26 cellular contexts compared by ENCODE assay signal in genomic region chr6:163655217-163656121, GRCh38.
DNase-seq lines count a peak whose midpoint lies in the region; ATAC-seq, FAIRE-seq and TF ChIP-seq lines count a peak whose summit lies in the region.
"Had no signal": no experiment of that assay in that cellular context is flagged by ENCODE, and none has a peak within 500 bp of the region (broad histone marks: within the 10 kb centered on the region; RNA-seq: fewer than 3 reads in every experiment).

No MANE protein-coding gene starts in this region.

- no TSS peak for BruUV-seq in GM12878 (replicated peaks; lab: Mats Ljungman, UMichigan)

- WGBS in GM12878 (ENCODE audit: insufficient coverage, insufficient replicate concordance, low lambda C conversion rate, missing lambda C conversion rate), result 21% methylated on average over 7 of the region's 7 CpGs

- RAD21 ChIA-PET in GM12878 (lab: Charles Lee; ENCODE audit: unreplicated experiment), result no interaction called here

- no peak overlapping the region for H3K4me3 ChIP-seq in GM06990 (replicated peaks; ENCODE audit: low read depth, low read length)
- no peak overlapping the region for H3K4me3 ChIP-seq in GM12878
- H3K4me3 ChIP-seq: BLaER1 treated with 17β-estradiol and CSF1 and Interleukin-3, amounts not matched to agents 10 nM and 100 nM; esophagus muscularis mucosa; gastroesophageal sphincter; SK-N-MC; stomach; vagina had no signal

- CTCF ChIA-PET in GM12878 (lab: Yijun Ruan, JAX), result no interaction called here

- TF ChIP-seq CTCF in GM06990 (IDR thresholded peaks at IDR 0.05; ENCODE audit: insufficient read depth, low read length, poor library complexity, severe bottlenecking), result peak; percentile 25
- TF ChIP-seq CTCF in GM12878 (IDR thresholded peaks at IDR 0.05 in 2 of 3, conservative IDR thresholded peaks at IDR 0.05 in 1 of 3; ENCODE audit: control insufficient read depth in 2 of 3, extremely low read depth in 1 of 3, insufficient read depth in 1 of 3, low read depth in 3 of 3, low read length in 3 of 3), result peak; percentile 15 to 29 (median 21); a peak in 3 of 6 replicates

- no peak for TF ChIP-seq EP300 in GM12878 (IDR thresholded peaks at IDR 0.05; ENCODE audit: borderline replicate concordance in 1 of 2, control insufficient read depth in 1 of 2, low read depth in 2 of 2, low read length in 2 of 2)

- no peak for DNase-seq in GM06990 (ENCODE audit: extremely low read depth, insufficient read length)
- DNase-seq in GM12878 (ENCODE audit: low read depth, low spot score), result no peak
- no peak for DNase-seq in stimulated activated naive CD4-positive, alpha-beta T cell (lab: John Stamatoyannopoulos, UW)
- DNase-seq in NCI-H510A treated with DMSO at 0.1 percent for 48 hours (lab: John Stamatoyannopoulos, UW), result no peak
- no peak for DNase-seq in NCI-H187 treated with DMSO at 0.1 percent for 48 hours (lab: John Stamatoyannopoulos, UW)
- DNase-seq: activated CD8-positive, alpha-beta memory T cell treated with anti-CD3 and anti-CD28 coated beads for 24 hours; activated naive CD4-positive, alpha-beta T cell treated with anti-CD3 and anti-CD28 coated beads, Interleukin-2, amount 10 ng/mL, durations not matched to agents 7 days and 5 days; activated T-cell treated with anti-CD3 and anti-CD28 coated beads, Interleukin-2, amount 50 U/mL, for 48 hours; cerebellar nuclear complex; effector CD4-positive, alpha-beta T cell; kidney glomerular epithelial cell; natural killer cell; NCI-H1417 treated with DMSO at 0.1 percent for 48 hours; NCI-H69; stimulated activated CD4-positive, alpha-beta T cell treated with anti-CD3 and anti-CD28 coated beads, Interleukin-2, amount 100 ng/mL, for 24 hours; stomach had no signal

- FAIRE-seq in GM12878 (lab: Jason Lieb, UNC), result no peak
- FAIRE-seq: astrocyte had no signal

- no peaks in the 10 kb centered on the region for H3K36me3 ChIP-seq in GM06990 (ENCODE audit: control insufficient read depth, insufficient read depth, low read length)
- H3K36me3 ChIP-seq in GM12878 (ENCODE audit: control insufficient read depth in 2 of 2, insufficient read depth in 2 of 2, low read length in 1 of 2), result no peaks in the 10 kb centered on the region
- H3K36me3 ChIP-seq: BLaER1 treated with 17β-estradiol and CSF1 and Interleukin-3, amounts not matched to agents 10 nM and 100 nM; esophagus muscularis mucosa; gastroesophageal sphincter; stomach; vagina had no signal

- no peak overlapping the region for H2AFZ ChIP-seq in GM12878 (ENCODE audit: control insufficient read depth, low read depth, low read length)

- TF ChIP-seq POLR2A in GM12878 (IDR thresholded peaks at IDR 0.05; ENCODE audit: low read depth, low read length), result no peak

- intact Hi-C loops in GM12878 (cut with micrococcal nuclease; ENCODE audit: unreplicated experiment), result loop anchor here (1.0 kb wide), 1 partner anchor 301 kb away; no protein-coding TSS in a partner anchor

- H3K27me3 ChIP-seq in GM06990 (replicated peaks; ENCODE audit: control insufficient read depth, insufficient read depth, low read length), result no peaks in the 10 kb centered on the region
- H3K27me3 ChIP-seq in GM12878 (replicated peaks in 1 of 2; ENCODE audit: control insufficient read depth in 2 of 2, insufficient read depth in 2 of 2, low read length in 1 of 2), result no peaks in the 10 kb centered on the region
- H3K27me3 ChIP-seq: BLaER1 treated with 17β-estradiol and CSF1 and Interleukin-3, amounts not matched to agents 10 nM and 100 nM; esophagus muscularis mucosa; gastroesophageal sphincter; stomach; vagina had no signal

- TF ChIP-seq RAD21 in GM12878 (IDR thresholded peaks at IDR 0.05; ENCODE audit: insufficient read depth, low read depth, low read length), result peak; percentile 60

- no peaks in the 10 kb centered on the region; the same call in 1 of the 2 replicates for H3K4me1 ChIP-seq in GM12878 (ENCODE audit: control insufficient read depth, insufficient read depth, low read length)
- H3K4me1 ChIP-seq: gastroesophageal sphincter, stomach had no signal

- ATAC-seq in GM18858 (IDR thresholded peaks at IDR 0.05; ENCODE audit: unreplicated experiment), result peak; percentile 42
- ATAC-seq in HG02798 (IDR thresholded peaks at IDR 0.05; ENCODE audit: poor library complexity, unreplicated experiment), result peak; percentile 53
- peak; percentile 41; the same call in 2 of the 3 replicates for ATAC-seq in GM12878
- no peak for ATAC-seq in HG03108 (IDR thresholded peaks at IDR 0.05; ENCODE audit: unreplicated experiment)
- ATAC-seq: gastroesophageal sphincter, HCT116 had no signal

- no peak overlapping the region for H3K4me2 ChIP-seq in GM12878 (ENCODE audit: control insufficient read depth, insufficient read depth)
- H3K4me2 ChIP-seq: BLaER1 treated with 17β-estradiol and CSF1 and Interleukin-3, amounts not matched to agents 10 nM and 100 nM had no signal

- H3K27ac ChIP-seq in GM12878 (ENCODE audit: control insufficient read depth, insufficient read depth), result no peak overlapping the region
- H3K27ac ChIP-seq: BLaER1 treated with 17β-estradiol and CSF1 and Interleukin-3, amounts not matched to agents 10 nM and 100 nM; esophagus muscularis mucosa; gastroesophageal sphincter; SK-N-MC; stomach; vagina had no signal

- no peaks in the 10 kb centered on the region; the same call in 2 of the 3 replicates for H3K9me3 ChIP-seq in GM12878 (replicated peaks; ENCODE audit: control insufficient read depth, insufficient read depth, low read length)
- H3K9me3 ChIP-seq: esophagus muscularis mucosa, gastroesophageal sphincter, stomach, vagina had no signal

- H4K20me1 ChIP-seq in GM12878 (ENCODE audit: control insufficient read depth, insufficient read depth), result no peaks in the 10 kb centered on the region
- H4K20me1 ChIP-seq: BLaER1 treated with 17β-estradiol and CSF1 and Interleukin-3, amounts not matched to agents 10 nM and 100 nM had no signal

- no peak overlapping the region for H3K9ac ChIP-seq in GM12878 (ENCODE audit: control insufficient read depth, insufficient read depth, low read length)
- H3K9ac ChIP-seq: BLaER1 treated with 17β-estradiol and CSF1 and Interleukin-3, amounts not matched to agents 10 nM and 100 nM had no signal

- H3K79me2 ChIP-seq in GM12878 (ENCODE audit: control insufficient read depth, insufficient read depth, low read length), result no peaks in the 10 kb centered on the region

- SMC1A ChIA-PET in GM12878 (lab: Charles Lee; ENCODE audit: uncharacterized antibody, unreplicated experiment), result no interaction called here

- in situ Hi-C loops in GM12878 (cut with MboI), result no loop called here

- POLR2A ChIA-PET in GM12878 (lab: Charles Lee), result no interaction called here

TF ChIP-seq in GM12878, 131 proteins besides CTCF, POLR2A, EP300 and RAD21:
- no peak for TF ChIP-seq HCFC1 (IDR thresholded peaks at IDR 0.05; ENCODE audit: low read length)
- TF ChIP-seq CHD1 (IDR thresholded peaks at IDR 0.05; ENCODE audit: low read depth, low read length), result no peak
- peak; percentile 22; the same call in 1 of the 2 replicates for TF ChIP-seq SMC3 (IDR thresholded peaks at IDR 0.05; ENCODE audit: borderline replicate concordance, low read length)
- no peak for TF ChIP-seq MAX (IDR thresholded peaks at IDR 0.05; ENCODE audit: low read depth, low read length)
- no peak for TF ChIP-seq LARP7 (IDR thresholded peaks at IDR 0.05)
- 0 out of 2 replicates have a peak, but pooled peaks have one; percentile 9 for TF ChIP-seq RUNX3 (IDR thresholded peaks at IDR 0.05; ENCODE audit: low read length)
- no peak for TF ChIP-seq MEF2B (IDR thresholded peaks at IDR 0.05; ENCODE audit: partially characterized antibody, poor library complexity, severe bottlenecking)
- TF ChIP-seq BMI1 (IDR thresholded peaks at IDR 0.05; ENCODE audit: borderline replicate concordance), result no peak
- no peak for TF ChIP-seq E2F4 (IDR thresholded peaks at IDR 0.05; ENCODE audit: low read depth, low read length)
